Comparison of ENCODE assay signal across 23 cellular contexts in the genomic region with DNA sequence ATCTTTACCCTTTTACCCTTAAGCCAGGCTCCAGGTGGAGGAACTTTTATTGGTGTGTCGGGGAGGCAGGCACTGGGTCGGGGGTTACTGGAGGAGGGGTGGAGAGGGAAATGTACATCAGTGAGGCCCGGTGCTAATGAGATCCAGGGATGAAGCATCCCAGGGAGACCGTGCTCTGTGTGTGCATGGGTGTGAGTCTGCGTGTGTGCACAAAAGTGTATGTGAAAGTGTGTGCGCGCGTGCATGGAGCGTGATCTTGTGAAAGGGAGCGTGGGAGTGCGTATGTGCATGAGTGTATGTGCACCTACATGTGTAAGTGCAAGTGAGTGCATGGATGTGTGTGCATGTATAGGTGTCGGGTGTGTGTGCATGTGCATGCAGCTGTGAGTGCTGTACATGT.
"Had no signal": no experiment of that assay in that cellular context is flagged by ENCODE, and none has a peak within 500 bp of the region (broad histone marks: within the 10 kb centered on the region; RNA-seq: fewer than 3 reads in every experiment).

No MANE protein-coding gene starts in this region.

- H3K27ac Mint-ChIP-seq: activated CD8-positive, alpha-beta T cell treated with anti-CD3 and anti-CD28 coated beads, Interleukin-2, amount 10 ng/mL, durations not matched to agents 7 days and 5 days; activated T-helper 1 cell treated with anti-CD3 and anti-CD28 coated beads, Interleukin-12 subunit alpha, Interleukin-12 subunit beta, Interleukin-2, Interleukin-4 antibody, amounts not matched to agents 30 ng/mL and 10 ng/mL and 1 ng/mL, durations not matched to agents 14 hours and 24 hours and 36 hours; dendritic cell treated with granulocyte-macrophage colony-stimulating factor and Interleukin-4, amounts not matched to agents 40 ng/mL and 50 ng/mL, for 4 days; immature natural killer cell; naive thymus-derived CD4-positive, alpha-beta T cell had no signal

- H3K4me3 Mint-ChIP-seq: activated CD8-positive, alpha-beta T cell treated with anti-CD3 and anti-CD28 coated beads, Interleukin-2, amount 10 ng/mL, durations not matched to agents 7 days and 5 days; activated T-helper 1 cell treated with anti-CD3 and anti-CD28 coated beads, Interleukin-12 subunit alpha, Interleukin-12 subunit beta, Interleukin-2, Interleukin-4 antibody, amounts not matched to agents 30 ng/mL and 10 ng/mL and 1 ng/mL, durations not matched to agents 14 hours and 24 hours and 36 hours; dendritic cell treated with granulocyte-macrophage colony-stimulating factor and Interleukin-4, amounts not matched to agents 40 ng/mL and 50 ng/mL, for 4 days; immature natural killer cell; naive thymus-derived CD4-positive, alpha-beta T cell had no signal

- DNase-seq: activated CD4-positive, alpha-beta T cell treated with anti-CD3 and anti-CD28 coated beads for 1 hour; activated CD4-positive, alpha-beta T cell treated with anti-CD3 and anti-CD28 coated beads, Interleukin-2, amount 50 U/mL, for 1 hour; activated CD8-positive, alpha-beta T cell treated with anti-CD3 and anti-CD28 coated beads, Interleukin-2, amount 10 ng/mL, durations not matched to agents 7 days and 5 days; activated gamma-delta T cell; activated naive CD4-positive, alpha-beta T cell treated with anti-CD3 and anti-CD28 coated beads, Interleukin-2, amount 50 U/mL, for 16 hours; anterior cingulate cortex; effector CD8-positive, alpha-beta T cell; foreskin keratinocyte; immature natural killer cell; naive thymus-derived CD4-positive, alpha-beta T cell; stimulated activated CD4-positive, alpha-beta T cell treated with anti-CD3 and anti-CD28 coated beads, Interleukin-12 subunit alpha, Interleukin-12 subunit beta, amount 100 ng/mL, for 4 hours; stimulated activated CD4-positive, alpha-beta T cell treated with anti-CD3 and anti-CD28 coated beads, Interleukin-4, amount 100 ng/mL, for 4 hours; stimulated activated naive CD8-positive, alpha-beta T cell treated with anti-CD3 and anti-CD28 coated beads, Interleukin-15, Interleukin-2, amounts not matched to agents 100 U/mL and 50 U/mL, for 24 hours; substantia nigra; tibial artery; uterus had no signal

- H3K27ac ChIP-seq: body of pancreas, foreskin keratinocyte, left lung, prostate gland, right atrium auricular region, tibial artery, uterus had no signal

- H3K36me3 ChIP-seq: right atrium auricular region, uterus had no signal

- H3K9me3 Mint-ChIP-seq: activated T-helper 1 cell treated with anti-CD3 and anti-CD28 coated beads, Interleukin-12 subunit alpha, Interleukin-12 subunit beta, Interleukin-2, Interleukin-4 antibody, amounts not matched to agents 30 ng/mL and 10 ng/mL and 1 ng/mL, durations not matched to agents 14 hours and 24 hours and 36 hours; dendritic cell treated with granulocyte-macrophage colony-stimulating factor and Interleukin-4, amounts not matched to agents 40 ng/mL and 50 ng/mL, for 4 days; immature natural killer cell had no signal

- H3K4me1 ChIP-seq: prostate gland, right atrium auricular region, tibial artery, uterus had no signal

- ATAC-seq: activated CD8-positive, alpha-beta T cell treated with anti-CD3 and anti-CD28 coated beads, Interleukin-2, amount 10 ng/mL, durations not matched to agents 7 days and 5 days; body of pancreas; foreskin keratinocyte; naive thymus-derived CD4-positive, alpha-beta T cell; stimulated activated naive CD8-positive, alpha-beta T cell treated with anti-CD3 and anti-CD28 coated beads, Interleukin-15, Interleukin-2, amounts not matched to agents 100 U/mL and 50 U/mL, for 24 hours had no signal

- H3K27me3 ChIP-seq: body of pancreas, foreskin keratinocyte, left lung, right atrium auricular region, tibial artery, uterus had no signal

- H3K4me3 ChIP-seq: body of pancreas, left lung, lung, prostate gland, right atrium auricular region, tibial artery, uterus had no signal

- H3K4me1 Mint-ChIP-seq: immature natural killer cell had no signal

- H3K27me3 Mint-ChIP-seq: dendritic cell treated with granulocyte-macrophage colony-stimulating factor and Interleukin-4, amounts not matched to agents 40 ng/mL and 50 ng/mL, for 4 days; naive thymus-derived CD4-positive, alpha-beta T cell had no signal

- H3K9me3 ChIP-seq: body of pancreas, left lung, prostate gland, right atrium auricular region, tibial artery, uterus had no signal
